29 cellular contexts compared by ENCODE assay signal in the genomic region with DNA sequence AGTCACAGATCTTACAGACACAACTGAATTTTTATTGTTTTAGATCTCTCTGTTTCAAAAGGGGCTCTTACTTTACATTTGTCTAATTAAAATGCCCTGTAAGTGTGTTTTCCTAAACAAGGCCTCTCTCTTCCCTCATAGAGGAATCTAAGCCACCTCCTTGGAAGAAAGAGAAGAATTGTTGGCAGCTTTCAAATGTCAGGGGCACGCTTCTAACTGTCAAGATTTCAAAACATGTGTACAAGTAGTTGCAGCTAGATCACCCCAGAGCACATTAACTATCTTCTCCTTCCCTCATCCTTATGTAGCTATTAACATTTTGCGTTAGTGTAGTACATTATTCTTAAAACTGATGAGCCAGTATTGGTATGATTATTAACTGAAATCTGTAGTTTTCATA.
"Had no signal": no experiment of that assay in that cellular context is flagged by ENCODE, and none has a peak within 500 bp of the region (broad histone marks: within the 10 kb centered on the region; RNA-seq: fewer than 3 reads in every experiment).

No MANE protein-coding gene starts in this region.

- H3K4me2 ChIP-seq: hepatocyte had no signal

- H3K79me2 ChIP-seq: hepatocyte had no signal

- H3K27me3 Mint-ChIP-seq: activated CD4-positive, alpha-beta memory T cell treated with anti-CD3 and anti-CD28 coated beads for 36 hours; activated CD4-positive, alpha-beta T cell treated with anti-CD3 and anti-CD28 coated beads, Interleukin-2, amount 10 ng/mL, durations not matched to agents 24 days and 14 days had no signal

- H3K27ac Mint-ChIP-seq: activated CD4-positive, alpha-beta memory T cell treated with anti-CD3 and anti-CD28 coated beads for 36 hours; activated CD4-positive, alpha-beta T cell treated with anti-CD3 and anti-CD28 coated beads, Interleukin-2, amount 10 ng/mL, durations not matched to agents 24 days and 14 days; activated T-helper 1 cell treated with anti-CD3 and anti-CD28 coated beads, Interleukin-12 subunit alpha, Interleukin-12 subunit beta, Interleukin-2, Interleukin-4 antibody, amounts not matched to agents 30 ng/mL and 10 ng/mL and 1 ng/mL, durations not matched to agents 14 hours and 24 hours and 36 hours; progenitor cell of endocrine pancreas; stimulated activated effector memory CD8-positive, alpha-beta T cell treated with anti-CD3 and anti-CD28 coated beads, Interleukin-12 subunit alpha, Interleukin-12 subunit beta, amount 100 ng/mL, for 72 hours; stimulated activated naive CD8-positive, alpha-beta T cell treated with anti-CD3 and anti-CD28 coated beads, Interleukin-15, Interleukin-2, amounts not matched to agents 100 ng/mL and 50 ng/mL, for 24 hours had no signal

- H3K9me3 Mint-ChIP-seq: activated CD4-positive, alpha-beta memory T cell treated with anti-CD3 and anti-CD28 coated beads for 36 hours; activated T-helper 1 cell treated with anti-CD3 and anti-CD28 coated beads, Interleukin-12 subunit alpha, Interleukin-12 subunit beta, Interleukin-2, Interleukin-4 antibody, amounts not matched to agents 30 ng/mL and 10 ng/mL and 1 ng/mL, durations not matched to agents 14 hours and 24 hours and 36 hours; nephron had no signal

- H3K4me3 Mint-ChIP-seq: activated CD4-positive, alpha-beta memory T cell treated with anti-CD3 and anti-CD28 coated beads for 36 hours; activated CD4-positive, alpha-beta T cell treated with anti-CD3 and anti-CD28 coated beads, Interleukin-2, amount 10 ng/mL, durations not matched to agents 24 days and 14 days; activated T-helper 1 cell treated with anti-CD3 and anti-CD28 coated beads, Interleukin-12 subunit alpha, Interleukin-12 subunit beta, Interleukin-2, Interleukin-4 antibody, amounts not matched to agents 30 ng/mL and 10 ng/mL and 1 ng/mL, durations not matched to agents 14 hours and 24 hours and 36 hours; nephron; stimulated activated effector memory CD8-positive, alpha-beta T cell treated with anti-CD3 and anti-CD28 coated beads, Interleukin-12 subunit alpha, Interleukin-12 subunit beta, amount 100 ng/mL, for 72 hours; stimulated activated naive CD8-positive, alpha-beta T cell treated with anti-CD3 and anti-CD28 coated beads, Interleukin-15, Interleukin-2, amounts not matched to agents 100 ng/mL and 50 ng/mL, for 24 hours had no signal

- H3K4me1 Mint-ChIP-seq: stimulated activated effector memory CD8-positive, alpha-beta T cell treated with anti-CD3 and anti-CD28 coated beads, Interleukin-12 subunit alpha, Interleukin-12 subunit beta, amount 100 ng/mL, for 72 hours had no signal

- DNase-seq: activated CD4-positive, alpha-beta memory T cell treated with anti-CD3 and anti-CD28 coated beads for 36 hours; activated CD4-positive, alpha-beta T cell treated with anti-CD3 and anti-CD28 coated beads, Interleukin-2, amount 10 ng/mL, durations not matched to agents 24 days and 14 days; activated CD4-positive, CD25-positive, alpha-beta regulatory T cell treated with anti-CD3 and anti-CD28 coated beads, Interleukin-2, amount 50 U/mL, for 72 hours; activated CD8-positive, alpha-beta memory T cell treated with anti-CD3 and anti-CD28 coated beads, Interleukin-2, amount 50 U/mL, for 4 hours; activated effector memory CD4-positive, alpha-beta T cell treated with anti-CD3 and anti-CD28 coated beads, Interleukin-2, amount 50 U/mL, for 16 hours; activated naive CD4-positive, alpha-beta T cell treated with anti-CD3 and anti-CD28 coated beads, Interleukin-2, amount 50 U/mL, for 16 hours; activated T-cell treated with anti-CD3 and anti-CD28 coated beads, Interleukin-2, amount 50 U/mL, for 1 hour; amygdala; colonic mucosa; effector CD8-positive, alpha-beta T cell; esophagus squamous epithelium; islet precursor cell; left ventricle myocardium superior; ovary; retina; stimulated activated CD4-positive, alpha-beta T cell treated with anti-CD3 and anti-CD28 coated beads, Interleukin-4, amount 100 ng/mL, for 24 hours; upper lobe of left lung; WERI-Rb-1 had no signal

- H2AFZ ChIP-seq: hepatocyte had no signal

- H3K27ac ChIP-seq: colonic mucosa, esophagus squamous epithelium, gastroesophageal sphincter, ovary, upper lobe of left lung, vagina, WERI-Rb-1 had no signal

- H3K36me3 ChIP-seq: colonic mucosa, esophagus squamous epithelium, gastroesophageal sphincter, ovary, thoracic aorta, upper lobe of left lung, vagina, WERI-Rb-1 had no signal

- ATAC-seq: gastroesophageal sphincter; left ventricle myocardium superior; sciatic nerve; stimulated activated effector memory CD8-positive, alpha-beta T cell treated with anti-CD3 and anti-CD28 coated beads, Interleukin-12 subunit alpha, Interleukin-12 subunit beta, amount 100 ng/mL, for 72 hours had no signal

- H3K36me3 Mint-ChIP-seq: activated CD4-positive, alpha-beta memory T cell treated with anti-CD3 and anti-CD28 coated beads for 36 hours; stimulated activated effector memory CD8-positive, alpha-beta T cell treated with anti-CD3 and anti-CD28 coated beads, Interleukin-12 subunit alpha, Interleukin-12 subunit beta, amount 100 ng/mL, for 72 hours had no signal

- H3K27me3 ChIP-seq: colonic mucosa, esophagus squamous epithelium, gastroesophageal sphincter, hepatocyte, ovary, upper lobe of left lung, vagina had no signal

- H3K9me3 ChIP-seq: colonic mucosa, esophagus squamous epithelium, gastroesophageal sphincter, ovary, thoracic aorta, upper lobe of left lung, vagina had no signal

- H3K4me1 ChIP-seq: colonic mucosa, upper lobe of left lung had no signal

- H3K4me3 ChIP-seq: colonic mucosa, esophagus squamous epithelium, gastroesophageal sphincter, hepatocyte, ovary, skin epidermis, thoracic aorta, upper lobe of left lung, vagina had no signal
